17 cellular contexts compared by ENCODE assay signal in the genomic region with DNA sequence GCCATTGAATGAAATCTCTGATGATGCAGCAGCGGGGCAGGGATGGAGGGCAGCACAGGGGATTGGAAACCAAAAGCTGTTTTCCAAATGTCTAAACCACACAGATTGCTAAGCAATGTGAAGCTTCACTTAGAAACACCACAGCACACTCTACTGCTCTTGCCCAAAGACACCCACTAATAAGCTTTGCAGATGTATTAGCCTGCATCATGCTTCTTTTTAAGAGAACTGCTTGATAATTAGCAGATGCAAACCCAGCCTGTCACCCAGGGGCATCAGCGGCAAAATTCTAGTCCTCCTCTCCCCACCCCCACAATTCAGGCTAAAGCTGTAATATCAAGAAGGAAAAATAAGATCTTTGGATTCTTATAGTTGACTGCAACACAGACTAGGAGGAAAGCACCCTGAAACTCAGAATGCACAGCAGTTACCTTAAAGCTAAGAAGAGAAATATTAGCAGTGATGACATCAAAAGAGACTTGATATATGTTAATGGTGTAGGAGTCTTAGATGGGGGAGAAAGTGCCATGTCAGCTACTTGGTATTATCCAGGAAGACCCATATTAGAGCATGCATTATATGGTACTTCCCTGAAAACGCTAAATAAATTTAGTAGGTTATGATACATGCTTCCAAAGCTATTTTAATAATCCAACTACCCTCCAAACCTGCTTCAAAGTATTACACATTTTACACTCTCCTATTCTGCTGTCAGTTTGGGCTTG.
"Had no signal": no experiment of that assay in that cellular context is flagged by ENCODE, and none has a peak within 500 bp of the region (broad histone marks: within the 10 kb centered on the region; RNA-seq: fewer than 3 reads in every experiment).

No MANE protein-coding gene starts in this region.

- ATAC-seq: activated CD4-positive, CD25-positive, alpha-beta regulatory T cell treated with anti-CD3 and anti-CD28 coated beads, Interleukin-2, amount 50 U/mL, for 24 hours; activated T-helper 17 cell treated with anti-CD3 and anti-CD28 coated beads, Interleukin-2, amount 50 U/mL, for 72 hours; pancreas; stimulated activated naive B cell treated with anti-CD40 and anti-IgM and Interleukin-4, amounts not matched to agents 10 μg/mL and 1 μg/mL and 100 μg/mL, for 72 hours; T-cell had no signal

- DNase-seq: activated naive CD4-positive, alpha-beta T cell treated with anti-CD3 and anti-CD28 coated beads for 36 hours; activated T-cell treated with anti-CD3 and anti-CD28 coated beads for 4 hours; dorsolateral prefrontal cortex; erythroblast; glutamatergic neuron; kidney glomerular epithelial cell; pancreas; stimulated activated CD4-positive, alpha-beta T cell treated with anti-CD3 and anti-CD28 coated beads, Interleukin-15, amount 100 ng/mL, for 24 hours; stimulated activated CD4-positive, alpha-beta T cell treated with anti-CD3 and anti-CD28 coated beads, Interleukin-4, amount 100 ng/mL, for 1 hour; stimulated activated naive B cell treated with anti-CD40 and anti-IgM and Interleukin-4, amounts not matched to agents 10 μg/mL and 1 μg/mL and 100 μg/mL, for 72 hours; T-cell; T-helper 9 cell; thyroid gland had no signal

- H3K27ac ChIP-seq: cardiac muscle cell, dorsolateral prefrontal cortex, pancreas, SJSA1, thyroid gland had no signal

- H3K27me3 ChIP-seq: cardiac muscle cell, dorsolateral prefrontal cortex, pancreas, thyroid gland had no signal

- H3K9me3 Mint-ChIP-seq: activated naive CD4-positive, alpha-beta T cell treated with anti-CD3 and anti-CD28 coated beads for 36 hours; activated T-helper 17 cell treated with anti-CD3 and anti-CD28 coated beads, Interleukin-2, amount 50 U/mL, for 72 hours; stimulated activated naive B cell treated with anti-CD40 and anti-IgM and Interleukin-4, amounts not matched to agents 10 μg/mL and 1 μg/mL and 100 μg/mL, for 72 hours; T-cell had no signal

- H3K4me1 ChIP-seq: pancreas, SJSA1, thyroid gland had no signal

- H3K4me3 Mint-ChIP-seq: activated naive CD4-positive, alpha-beta T cell treated with anti-CD3 and anti-CD28 coated beads for 36 hours; activated T-helper 17 cell treated with anti-CD3 and anti-CD28 coated beads, Interleukin-2, amount 50 U/mL, for 72 hours; stimulated activated naive B cell treated with anti-CD40 and anti-IgM and Interleukin-4, amounts not matched to agents 10 μg/mL and 1 μg/mL and 100 μg/mL, for 72 hours; T-cell had no signal

- H3K4me3 ChIP-seq: cardiac muscle cell, dorsolateral prefrontal cortex, pancreas, SJSA1, thyroid gland had no signal

- H3K27me3 Mint-ChIP-seq: stimulated activated naive B cell treated with anti-CD40 and anti-IgM and Interleukin-4, amounts not matched to agents 10 μg/mL and 1 μg/mL and 100 μg/mL, for 72 hours had no signal

- H3K9me3 ChIP-seq: pancreas, SJSA1, thyroid gland had no signal

- H3K27ac Mint-ChIP-seq: activated naive CD4-positive, alpha-beta T cell treated with anti-CD3 and anti-CD28 coated beads for 36 hours; activated T-helper 17 cell treated with anti-CD3 and anti-CD28 coated beads, Interleukin-2, amount 50 U/mL, for 72 hours; stimulated activated naive B cell treated with anti-CD40 and anti-IgM and Interleukin-4, amounts not matched to agents 10 μg/mL and 1 μg/mL and 100 μg/mL, for 72 hours; T-cell had no signal

- H3K36me3 ChIP-seq: cardiac muscle cell, pancreas, SJSA1, thyroid gland had no signal

- H3K36me3 Mint-ChIP-seq: stimulated activated naive B cell treated with anti-CD40 and anti-IgM and Interleukin-4, amounts not matched to agents 10 μg/mL and 1 μg/mL and 100 μg/mL, for 72 hours; T-cell had no signal

- H3K4me1 Mint-ChIP-seq: activated T-helper 17 cell treated with anti-CD3 and anti-CD28 coated beads, Interleukin-2, amount 50 U/mL, for 72 hours; stimulated activated naive B cell treated with anti-CD40 and anti-IgM and Interleukin-4, amounts not matched to agents 10 μg/mL and 1 μg/mL and 100 μg/mL, for 72 hours had no signal
